21 cellular contexts compared by ENCODE assay signal in the genomic region with DNA sequence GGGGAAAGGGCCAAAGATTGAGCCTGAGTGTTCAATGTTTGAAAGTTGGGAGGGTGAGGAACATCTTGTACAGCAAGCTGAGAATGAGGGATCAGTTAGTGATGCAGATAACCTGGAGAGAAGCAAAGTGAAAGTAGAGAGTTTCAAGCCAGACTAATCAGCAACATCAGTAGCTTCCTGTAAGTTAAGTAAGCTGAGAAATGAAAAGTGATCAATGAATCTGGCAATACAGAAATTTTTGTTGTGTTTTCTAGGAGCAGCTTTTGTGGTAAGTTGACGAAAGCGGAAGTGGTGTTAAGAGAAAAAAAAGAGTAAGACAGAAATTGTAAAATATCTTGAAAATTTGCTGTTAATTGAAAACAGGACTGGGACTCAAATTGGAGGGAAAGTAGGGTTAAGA.
DNase-seq lines count a peak whose midpoint lies in the region; ATAC-seq, FAIRE-seq and TF ChIP-seq lines count a peak whose summit lies in the region.
"Had no signal": no experiment of that assay in that cellular context is flagged by ENCODE, and none has a peak within 500 bp of the region (broad histone marks: within the 10 kb centered on the region; RNA-seq: fewer than 3 reads in every experiment).

No MANE protein-coding gene starts in this region.

- H3K27ac ChIP-seq in substantia nigra (ENCODE audit: low read depth, low read length, poor library complexity, severe bottlenecking) = no peak overlapping the region
- H3K27ac ChIP-seq: BLaER1 treated with 17β-estradiol and CSF1 and Interleukin-3, amounts not matched to agents 10 nM and 100 nM; left ventricle myocardium inferior; stomach had no signal

- TF ChIP-seq POLR2A in GM12891 (IDR thresholded peaks at IDR 0.05; ENCODE audit: low read depth, low read length) = no peak

- ATAC-seq in GM18907 (IDR thresholded peaks at IDR 0.05; ENCODE audit: unreplicated experiment) = peak; percentile 55
- peak; percentile 33 for ATAC-seq in HG02885 (IDR thresholded peaks at IDR 0.05; ENCODE audit: poor library complexity, unreplicated experiment)
- no peak for ATAC-seq in GM21825 (IDR thresholded peaks at IDR 0.05; ENCODE audit: unreplicated experiment)
- ATAC-seq in HG03521 (IDR thresholded peaks at IDR 0.05; ENCODE audit: unreplicated experiment) = no peak
- ATAC-seq: activated T-helper 17 cell treated with anti-CD3 and anti-CD28 coated beads, Interleukin-2, amount 50 U/mL, for 72 hours; effector memory CD8-positive, alpha-beta T cell had no signal

- no peak for FAIRE-seq in GM12891 (lab: Jason Lieb, UNC)
- FAIRE-seq: TTC549 had no signal

- DNase-seq in GM12891 (ENCODE audit: insufficient read length, low spot score) = no peak
- DNase-seq in OCI-M1 (lab: John Stamatoyannopoulos, UW) = peak; percentile 40
- DNase-seq in NCI-H2171 treated with DMSO at 0.1 percent for 48 hours (lab: John Stamatoyannopoulos, UW) = no peak
- no peak for DNase-seq in substantia nigra (lab: John Stamatoyannopoulos, UW)
- DNase-seq: activated naive CD8-positive, alpha-beta T cell treated with anti-CD3 and anti-CD28 coated beads, Interleukin-2, amount 10 ng/mL, durations not matched to agents 7 days and 5 days; effector memory CD8-positive, alpha-beta T cell; HCEC 1CT; left ventricle myocardium inferior; midbrain; NCI-H1417 treated with DMSO at 0.1 percent for 48 hours; NCI-H774; RPMI8226; stimulated activated CD4-positive, alpha-beta T cell treated with anti-CD3 and anti-CD28 coated beads, Interleukin-4, amount 100 ng/mL, for 24 hours; stomach had no signal

TF ChIP-seq in GM12891, 5 proteins besides CTCF, POLR2A, EP300 and RAD21:
- TF ChIP-seq TAF1 (IDR thresholded peaks at IDR 0.05; ENCODE audit: low read depth, low read length) (no peak), PAX5 (IDR thresholded peaks at IDR 0.05; ENCODE audit: insufficient read depth, low read length, severe bottlenecking) (no peak), POLR2AphosphoS5 (IDR thresholded peaks at IDR 0.05; ENCODE audit: low read depth, low read length) (no peak), SPI1 (IDR thresholded peaks at IDR 0.05; ENCODE audit: low read depth, low read length) (peak; percentile 64), POU2F2 (IDR thresholded peaks at IDR 0.05; ENCODE audit: low read depth, low read length) (no peak)

Comparison
In these comparisons a context has a peak if more than half of its experiments do, and no peak if none do; other contexts are left out.
1. ATAC-seq: peak in GM18907 (single experiment) and HG02885 (single experiment); none in GM21825 (single experiment) and HG03521 (single experiment).